Comparison of ENCODE assay signal across 19 cellular contexts in the genomic region with DNA sequence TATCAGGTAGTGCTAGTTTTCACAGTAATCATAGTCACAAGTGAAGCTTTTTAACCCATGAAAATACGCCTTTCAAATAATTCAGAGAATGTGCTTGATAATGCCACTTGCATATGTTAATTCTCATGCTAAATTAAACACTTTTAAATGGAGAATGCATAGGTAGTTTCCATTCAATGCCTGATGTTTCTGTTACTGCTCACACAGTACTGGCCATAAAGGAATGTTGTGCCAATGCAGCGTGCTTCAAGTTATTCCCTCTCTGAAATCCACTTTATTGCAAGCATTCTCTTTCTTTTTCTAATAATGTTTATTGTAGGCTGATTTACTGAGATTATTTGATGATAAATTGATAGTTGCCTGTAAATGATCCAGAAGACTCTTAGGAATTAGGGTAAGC.
"Had no signal": no experiment of that assay in that cellular context is flagged by ENCODE, and none has a peak within 500 bp of the region (broad histone marks: within the 10 kb centered on the region; RNA-seq: fewer than 3 reads in every experiment).

No MANE protein-coding gene starts in this region.

- H3K4me3 Mint-ChIP-seq: mesothelial cell of epicardium, naive B cell had no signal

- H3K4me3 ChIP-seq: coronary artery, dorsolateral prefrontal cortex, esophagus muscularis mucosa, gastroesophageal sphincter, heart left ventricle, hepatocyte, left lung, lower lobe of right lung, mucosa of descending colon had no signal

- H3K36me3 ChIP-seq: esophagus muscularis mucosa, gastroesophageal sphincter, heart left ventricle, left lung, lower lobe of right lung had no signal

- DNase-seq: dermis blood vessel endothelial cell; dorsolateral prefrontal cortex; effector CD4-positive, alpha-beta T cell; effector memory CD4-positive, alpha-beta T cell; foreskin keratinocyte; heart left ventricle; hypothalamus; left cardiac atrium; left lung; left ventricle myocardium superior; lower lobe of right lung; mesenchymal stem cell; mucosa of descending colon; naive B cell had no signal

- H2AFZ ChIP-seq: hepatocyte had no signal

- H3K4me2 ChIP-seq: hepatocyte had no signal

- H3K4me1 Mint-ChIP-seq: naive B cell had no signal

- H3K27ac Mint-ChIP-seq: mesothelial cell of epicardium, naive B cell had no signal

- H3K9me3 ChIP-seq: esophagus muscularis mucosa, gastroesophageal sphincter, heart left ventricle, left lung, lower lobe of right lung, mucosa of descending colon had no signal

- H3K79me2 ChIP-seq: hepatocyte had no signal

- H3K27me3 ChIP-seq: esophagus muscularis mucosa, foreskin keratinocyte, gastroesophageal sphincter, heart left ventricle, hepatocyte, left lung had no signal

- H3K9me3 Mint-ChIP-seq: mesothelial cell of epicardium had no signal

- H3K27ac ChIP-seq: coronary artery, dorsolateral prefrontal cortex, esophagus muscularis mucosa, foreskin keratinocyte, gastroesophageal sphincter, heart left ventricle, hepatocyte, left lung, lower lobe of right lung had no signal

- H3K4me1 ChIP-seq: esophagus muscularis mucosa, foreskin keratinocyte, gastroesophageal sphincter, left lung, lower lobe of right lung had no signal

- ATAC-seq: foreskin keratinocyte, gastroesophageal sphincter, heart left ventricle, left lung, left ventricle myocardium superior, lower lobe of right lung, mucosa of descending colon had no signal

- H3K36me3 Mint-ChIP-seq: mesothelial cell of epicardium, naive B cell had no signal
